Comparison of ENCODE assay signal across 20 cellular contexts in the genomic region with DNA sequence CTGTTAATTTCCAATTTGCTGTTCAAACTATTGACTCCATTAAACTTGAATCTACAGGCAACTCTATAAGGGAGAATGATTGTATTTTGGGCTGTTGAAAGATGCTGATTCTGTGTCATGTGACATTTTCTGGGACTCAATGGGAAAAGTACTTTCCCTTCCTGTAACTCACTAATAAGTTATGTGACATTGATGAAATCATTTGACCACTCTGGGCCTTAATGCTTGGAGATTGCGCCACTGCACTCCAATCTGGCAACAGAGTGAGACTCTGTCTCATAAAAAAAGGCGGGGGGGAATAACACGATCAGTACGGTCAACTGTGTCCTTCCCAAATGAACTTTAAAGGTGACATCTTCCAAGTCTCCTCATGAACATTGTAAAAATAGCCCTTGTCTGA.
"Had no signal": no experiment of that assay in that cellular context is flagged by ENCODE, and none has a peak within 500 bp of the region (broad histone marks: within the 10 kb centered on the region; RNA-seq: fewer than 3 reads in every experiment).

No MANE protein-coding gene starts in this region.

- H3K4me1 ChIP-seq: foreskin keratinocyte, uterus had no signal

- DNase-seq: activated CD4-positive, alpha-beta T cell treated with anti-CD3 and anti-CD28 coated beads, Interleukin-2, amount 10 ng/mL, durations not matched to agents 24 days and 14 days; activated CD4-positive, CD25-positive, alpha-beta regulatory T cell; activated CD8-positive, alpha-beta memory T cell treated with anti-CD3 and anti-CD28 coated beads, Interleukin-2, amount 50 U/mL, for 4 hours; activated CD8-positive, alpha-beta T cell treated with anti-CD3 and anti-CD28 coated beads, Interleukin-2, amount 10 ng/mL, durations not matched to agents 7 days and 5 days; activated gamma-delta T cell treated with Interleukin-2 at 50 U/mL for 16 hours; activated naive CD8-positive, alpha-beta T cell treated with anti-CD3 and anti-CD28 coated beads for 36 hours; activated T-cell treated with anti-CD3 and anti-CD28 coated beads, Interleukin-2, amount 50 U/mL, for 72 hours; aorta; foreskin keratinocyte; glutamatergic neuron; hypothalamus; kidney glomerular epithelial cell; mesendoderm; small intestine; stimulated activated CD4-positive, alpha-beta T cell treated with anti-CD3 and anti-CD28 coated beads, Interleukin-4, amount 100 ng/mL, for 24 hours; stimulated activated naive CD4-positive, alpha-beta T cell; substantia nigra; T-helper 2 cell had no signal

- H3K9me3 ChIP-seq: tibial nerve, uterus had no signal

- H3K36me3 ChIP-seq: tibial nerve, uterus had no signal

- H3K27me3 ChIP-seq: foreskin keratinocyte, tibial nerve, uterus had no signal

- H3K4me3 ChIP-seq: tibial nerve, uterus had no signal

- H3K27ac ChIP-seq: foreskin keratinocyte, tibial nerve, uterus had no signal
